In genomic region chr3:10783360-10784346, GRCh38 we compare ENCODE assay signal across 8 cellular contexts. TPM values are rescaled to one million over a fixed set of nuclear protein-coding genes. Genes with fewer than 3 reads are reported as not detected.
DNase-seq lines count a peak whose midpoint lies in the region; ATAC-seq, FAIRE-seq and TF ChIP-seq lines count a peak whose summit lies in the region.

No MANE protein-coding gene starts in this region.

- H3K4me1 ChIP-seq in sigmoid colon = no peaks in the 10 kb centered on the region

- H3K4me3 ChIP-seq in sigmoid colon = no peak overlapping the region

- WGBS in sigmoid colon, 2 donors = 17 to 20% methylated on average over 5 of the region's 5 CpGs

- no peak for ATAC-seq in GM18520 (IDR thresholded peaks at IDR 0.05; ENCODE audit: unreplicated experiment)
- ATAC-seq in HG02642 (IDR thresholded peaks at IDR 0.05; ENCODE audit: poor library complexity, unreplicated experiment) = no peak

- peaks cover 0 to 24% (median 0%) of the 10 kb centered on the region in 3 donors for H3K27me3 ChIP-seq in sigmoid colon

- H3K9me3 ChIP-seq in sigmoid colon = no peaks in the 10 kb centered on the region

- TF ChIP-seq POLR2A in sigmoid colon (IDR thresholded peaks at IDR 0.05) = no peak

- no peak overlapping the region for H3K27ac ChIP-seq in sigmoid colon

- FAIRE-seq in TTC549 (lab: Jason Lieb, UNC) = peak; percentile 20

- intact Hi-C loops in sigmoid colon (cut with DNase I) = no loop called here

- no peak for TF ChIP-seq EP300 in sigmoid colon (IDR thresholded peaks at IDR 0.05)

- TF ChIP-seq CTCF in sigmoid colon (IDR thresholded peaks at IDR 0.05) = peak in 3 of 4 experiments; percentile 43 to 64 (median 63)

- H3K36me3 ChIP-seq in sigmoid colon = no peaks in the 10 kb centered on the region

- DNase-seq in SIG-M5 treated with dmso at 0.1 percent for 504 hours (lab: John Stamatoyannopoulos, UW; ENCODE audit: unreplicated experiment) (peak; percentile 43), SIG-M5 (lab: John Stamatoyannopoulos, UW) (no peak), HuH-7 (ENCODE audit: low spot score) (peak; percentile 79), germinal center (ENCODE audit: low spot score) (peak; percentile 24), sigmoid colon (no peak)

RNA-seq across cellular contexts. Expression of gene SLC6A11, which starts 32.4 kb away (rescaled TPM):
- total RNA-seq in sigmoid colon = under 1 TPM in 1 of 4 donors, not detected in 3; 0.14 TPM
- under 1 TPM in 1 of 3 donors, not detected in 2; 0.03 TPM for polyA plus RNA-seq in sigmoid colon

Comparison
In these comparisons a context has a peak if more than half of its experiments do, and no peak if none do; other contexts are left out.
1. DNase-seq: peak in SIG-M5 treated with dmso at 0.1 percent for 504 hours (single experiment), HuH-7 (single experiment) and germinal center (single experiment); none in SIG-M5 (single experiment) and sigmoid colon (single experiment).